8 cellular contexts compared by ENCODE assay signal in genomic region chr5:143625048-143625447, GRCh38.
DNase-seq lines count a peak whose midpoint lies in the region; ATAC-seq, FAIRE-seq and TF ChIP-seq lines count a peak whose summit lies in the region.
"Not testable (repeated sequence)": the region's sequence is repeated elsewhere in the genome, so short reads cannot be mapped to it uniquely, and the experiment has no call there.

No MANE protein-coding gene starts in this region.

- TF ChIP-seq POLR2A in A549 (IDR thresholded peaks at IDR 0.05; ENCODE audit: low read length); esophagus muscularis mucosa (IDR thresholded peaks at IDR 0.05; ENCODE audit: low read depth): not testable (repeated sequence)

- not testable (repeated sequence) for H3K36me3 ChIP-seq in Caco-2 (ENCODE audit: control insufficient read depth, insufficient read depth, low read length); GM23338 (ENCODE audit: insufficient read depth); SJSA1; bronchial epithelial cell (ENCODE audit: control insufficient read depth, insufficient read depth, low read length); esophagus muscularis mucosa

- peak in 1 of 2 experiments; percentile 66; a peak in 3 of 6 replicates for ATAC-seq in A549
- not testable (repeated sequence) for ATAC-seq in GM23338

- not testable (repeated sequence) for H3K9me2 ChIP-seq in GM23338 (ENCODE audit: insufficient read depth)

- intact Hi-C loops in Caco-2 (cut with micrococcal nuclease; ENCODE audit: unreplicated experiment); MCF 10A (cut with micrococcal nuclease); esophagus muscularis mucosa (cut with DNase I): not testable (repeated sequence)

- not testable (repeated sequence) for H3K36me3 Mint-ChIP-seq in Caco-2 (ENCODE audit: insufficient read depth, unreplicated experiment); GM23338 (ENCODE audit: low read depth); MCF 10A (ENCODE audit: insufficient read depth, unreplicated experiment); nephron progenitor cell (ENCODE audit: low read depth)

- not testable (repeated sequence) for H3K4me3 ChIP-seq in A549; Caco-2 (ENCODE audit: low read depth, low read length); GM23338; SJSA1; bronchial epithelial cell (ENCODE audit: low read depth, low read length); esophagus muscularis mucosa

- TF ChIP-seq EP300 in A549 (IDR thresholded peaks at IDR 0.05); esophagus muscularis mucosa (IDR thresholded peaks at IDR 0.05): not testable (repeated sequence)

- H3K4me1 ChIP-seq in A549, result peaks cover 30% of the 10 kb centered on the region
- H3K4me1 ChIP-seq in Caco-2, result peaks cover 20% of the 10 kb centered on the region
- not testable (repeated sequence) for H3K4me1 ChIP-seq in GM23338 (ENCODE audit: insufficient read depth); esophagus muscularis mucosa
- peaks cover 24% of the 10 kb centered on the region for H3K4me1 ChIP-seq in SJSA1 (replicated peaks)

- H3K4me3 Mint-ChIP-seq in Caco-2 (ENCODE audit: unreplicated experiment); GM23338; MCF 10A (ENCODE audit: unreplicated experiment); nephron progenitor cell: not testable (repeated sequence)

- not testable (repeated sequence) for H3K9me3 ChIP-seq in A549; Caco-2; SJSA1 (replicated peaks); esophagus muscularis mucosa

- H3K4me2 ChIP-seq in A549, result peak overlapping the region; percentile 68
- not testable (repeated sequence) for H3K4me2 ChIP-seq in GM23338

- H3K27ac Mint-ChIP-seq in Caco-2 (ENCODE audit: unreplicated experiment) (peak overlapping the region; percentile 13), MCF 10A (ENCODE audit: low read depth, unreplicated experiment) (peak overlapping the region; percentile 0), nephron progenitor cell (peak overlapping the region; percentile 2)
- H3K27ac Mint-ChIP-seq in GM23338, result not testable (repeated sequence)

- not testable (repeated sequence) for BruUV-seq in Caco-2 (replicated peaks; lab: Mats Ljungman, UMichigan); MCF 10A (replicated peaks; lab: Mats Ljungman, UMichigan)

- 0 out of 2 replicates have a peak overlapping the region, but pooled peaks have one; percentile 56 for H2AFZ ChIP-seq in GM23338

- not testable (repeated sequence) for H3K27me3 ChIP-seq in Caco-2 (replicated peaks; ENCODE audit: control insufficient read depth, insufficient read depth, low read length); GM23338 (ENCODE audit: insufficient read depth); SJSA1 (replicated peaks); bronchial epithelial cell (ENCODE audit: control insufficient read depth, insufficient read depth, low read length); esophagus muscularis mucosa

- not testable (repeated sequence) for TF ChIP-seq CTCF in A549 (IDR thresholded peaks at IDR 0.05); Caco-2 (IDR thresholded peaks at IDR 0.05; ENCODE audit: insufficient read depth in 1 of 2, low read depth in 1 of 2, low read length in 1 of 2, severe bottlenecking in 1 of 2, unreplicated experiment in 1 of 2); GM23338 (conservative IDR thresholded peaks at IDR 0.05; ENCODE audit: low read depth in 2 of 2); MCF 10A (IDR thresholded peaks at IDR 0.05; ENCODE audit: unreplicated experiment); bronchial epithelial cell (IDR thresholded peaks at IDR 0.05; ENCODE audit: insufficient read depth, low read length, severe bottlenecking); esophagus muscularis mucosa (IDR thresholded peaks at IDR 0.05); nephron progenitor cell (IDR thresholded peaks at IDR 0.05)

- CTCF ChIA-PET in A549 (lab: Yijun Ruan, JAX); Caco-2 (lab: Charles Lee): not testable (repeated sequence)
- CTCF ChIA-PET in MCF 10A (lab: Yijun Ruan, JAX), result interaction anchor here (0.7 to 0.9 kb wide), 2 partner anchors 28 to 72 kb away, joined by 4 read pairs; no protein-coding TSS in a partner anchor

- POLR2A ChIA-PET in A549 (lab: Yijun Ruan, JAX); Caco-2 (lab: Charles Lee): not testable (repeated sequence)
- POLR2A ChIA-PET in MCF 10A (lab: Yijun Ruan, JAX), result interaction anchor here (0.6 to 1.8 kb wide), 3 partner anchors 10 to 622 kb away, joined by 3 to 6 read pairs (median 4); no protein-coding TSS in a partner anchor

- WGBS in A549 (ENCODE audit: missing lambda C conversion rate), result 60% methylated on average over 7 of the region's 7 CpGs
- 78% methylated on average over 7 of the region's 7 CpGs for WGBS in esophagus muscularis mucosa

- not testable (repeated sequence) for H3K79me2 ChIP-seq in GM23338 (replicated peaks; ENCODE audit: insufficient read depth)

- H3F3A ChIP-seq in GM23338 (replicated peaks; ENCODE audit: low read depth), result not testable (repeated sequence)

- not testable (repeated sequence) for H3K27me3 Mint-ChIP-seq in Caco-2 (ENCODE audit: insufficient read depth, unreplicated experiment); GM23338 (ENCODE audit: insufficient read depth, low read depth, poor library complexity); MCF 10A (ENCODE audit: insufficient read depth, unreplicated experiment); nephron progenitor cell (ENCODE audit: low read depth, poor library complexity)

- H3K4me1 Mint-ChIP-seq in Caco-2 (ENCODE audit: low read depth, unreplicated experiment), result peaks cover 26% of the 10 kb centered on the region
- H3K4me1 Mint-ChIP-seq in GM23338, result not testable (repeated sequence)
- peaks cover 14% of the 10 kb centered on the region for H3K4me1 Mint-ChIP-seq in MCF 10A (ENCODE audit: insufficient read depth, unreplicated experiment)
- peaks cover 12% of the 10 kb centered on the region for H3K4me1 Mint-ChIP-seq in nephron progenitor cell

- not testable (repeated sequence) for H4K20me1 ChIP-seq in GM23338 (replicated peaks; ENCODE audit: insufficient read depth)

- H3K9me3 Mint-ChIP-seq in Caco-2 (ENCODE audit: unreplicated experiment); GM23338; MCF 10A (ENCODE audit: unreplicated experiment); nephron progenitor cell: not testable (repeated sequence)

- not testable (repeated sequence) for TF ChIP-seq RAD21 in A549 (conservative IDR thresholded peaks at IDR 0.05 in 1 of 2, IDR thresholded peaks at IDR 0.05 in 1 of 2)

- not testable (repeated sequence) for FAIRE-seq in A549 (lab: Jason Lieb, UNC); bronchial epithelial cell (lab: Jason Lieb, UNC)

- H3K27ac ChIP-seq in A549 (peak overlapping the region; percentile 60 to 73), SJSA1 (0 out of 2 replicates have a peak overlapping the region, but pooled peaks have one; percentile 5)
- H3K27ac ChIP-seq in GM23338 (ENCODE audit: low read depth); esophagus muscularis mucosa (replicated peaks in 1 of 4): not testable (repeated sequence)

- DNase-seq in A549 (ENCODE audit: low read depth in 1 of 2, low spot score in 1 of 2) (peak in 1 of 2 experiments; percentile 32), MCF 10A (ENCODE audit: unreplicated experiment) (peak; percentile 17), bronchial epithelial cell (ENCODE audit: low read depth) (peak; percentile 62), esophagus muscularis mucosa (ENCODE audit: extremely low spot score) (peak; percentile 14)
- not testable (repeated sequence) for DNase-seq in Caco-2; GM23338 (ENCODE audit: low spot score); SJSA1 (ENCODE audit: low read depth in 1 of 2, low spot score in 2 of 2); nephron progenitor cell
